In the genomic region with DNA sequence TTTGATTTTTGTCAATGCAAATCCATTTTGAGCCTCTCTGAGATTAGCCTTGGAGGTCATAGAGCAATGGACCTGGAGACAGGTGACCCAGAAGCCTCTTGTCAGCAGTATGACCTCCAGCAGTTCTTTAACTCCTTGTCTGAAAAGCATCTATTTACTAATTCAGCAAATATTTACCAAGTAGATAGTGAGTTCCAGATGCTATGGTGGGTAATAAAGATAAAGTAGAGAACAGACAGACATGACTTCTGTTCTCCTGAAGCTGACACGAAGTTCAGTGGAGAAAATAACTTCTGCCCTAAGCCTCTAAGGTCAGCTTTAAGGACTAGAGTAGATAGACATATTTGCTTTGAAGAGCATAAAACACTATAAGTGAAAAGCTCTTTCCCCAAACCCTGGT, we compare ENCODE assay signal across 5 cellular contexts. TPM values are rescaled to one million over a fixed set of nuclear protein-coding genes. Genes with fewer than 3 reads are reported as not detected.
"Had no signal": no experiment of that assay in that cellular context is flagged by ENCODE, and none has a peak within 500 bp of the region (broad histone marks: within the 10 kb centered on the region; RNA-seq: fewer than 3 reads in every experiment).

No MANE protein-coding gene starts in this region.

- H3K4me3 ChIP-seq: GM23338 had no signal

- DNase-seq: H9, HCEC 1CT, IMR-90 had no signal

- ATAC-seq: GM23338 had no signal

RNA-seq across cellular contexts. Expression of a gene that starts 26.6 kb away (rescaled TPM):
- total RNA-seq: HT-29 had no signal
